ENCODE assay signal across 8 cellular contexts in genomic region chr17:38352245-38353083, GRCh38. TPM values are rescaled to one million over a fixed set of nuclear protein-coding genes. Genes with fewer than 3 reads are reported as not detected.
DNase-seq lines count a peak whose midpoint lies in the region; ATAC-seq and TF ChIP-seq lines count a peak whose summit lies in the region.

No MANE protein-coding gene starts in this region.

- H3K9me3 Mint-ChIP-seq in activated T-helper 17 cell treated with anti-CD3 and anti-CD28 coated beads, Interleukin-2, amount 50 U/mL, for 72 hours, result no peaks in the 10 kb centered on the region

- H3K27me3 Mint-ChIP-seq in activated T-helper 17 cell treated with anti-CD3 and anti-CD28 coated beads, Interleukin-2, amount 50 U/mL, for 72 hours, result no peaks in the 10 kb centered on the region

- WGBS in ovary, 3 donors, result 0% methylated on average over 54 to 72 of the region's 72 CpGs

- TF ChIP-seq CTCF in AG10803 (conservative IDR thresholded peaks at IDR 0.05; ENCODE audit: low read length) (no peak), ovary (IDR thresholded peaks at IDR 0.05) (no peak)

- H3K4me3 ChIP-seq in AG10803 (ENCODE audit: low read length), result peak overlapping the region; percentile 75
- peak overlapping the region; percentile 64 for H3K4me3 ChIP-seq in ovary

- TF ChIP-seq POLR2A in ovary (IDR thresholded peaks at IDR 0.05), result no peak

- peak; percentile 11 for ATAC-seq in GM19043 (IDR thresholded peaks at IDR 0.05; ENCODE audit: low read depth, unreplicated experiment)
- no peak for ATAC-seq in activated T-helper 17 cell treated with anti-CD3 and anti-CD28 coated beads, Interleukin-2, amount 50 U/mL, for 72 hours (replicated peaks)
- ATAC-seq in HG03457 (IDR thresholded peaks at IDR 0.05; ENCODE audit: unreplicated experiment), result no peak
- ATAC-seq in HG02885 (IDR thresholded peaks at IDR 0.05; ENCODE audit: poor library complexity, unreplicated experiment), result no peak

- DNase-seq in AG10803 (ENCODE audit: low read depth), result peak; percentile 17
- peak; percentile 32 for DNase-seq in M059J (ENCODE audit: low read depth)
- DNase-seq in cardiac septum (ENCODE audit: low spot score), result peak; percentile 85
- peak in 4 of 5 donors; percentile 29 to 52 (median 40) for DNase-seq in ovary

- peak overlapping the region; percentile 63 for H3K4me3 Mint-ChIP-seq in activated T-helper 17 cell treated with anti-CD3 and anti-CD28 coated beads, Interleukin-2, amount 50 U/mL, for 72 hours

- intact Hi-C loops in cardiac septum (cut with DNase I), result loop anchor here (10.0 kb wide), 2 partner anchors 132 to 312 kb away; no protein-coding TSS in a partner anchor
- intact Hi-C loops in ovary (cut with DNase I), result loop anchor here in 2 of 4 donors (10.0 kb wide), 2 partner anchors 62 to 402 kb away; partner anchors contain the start of gene PSMB3 (in 1 of the 2)

- TF ChIP-seq EP300 in ovary (IDR thresholded peaks at IDR 0.05), result no peak

- no peaks in the 10 kb centered on the region for H3K36me3 ChIP-seq in ovary

- H3K27me3 ChIP-seq in ovary, result no peaks in the 10 kb centered on the region

- peaks cover 11% of the 10 kb centered on the region for H3K4me1 ChIP-seq in ovary (ENCODE audit: insufficient read depth)

- no peaks in the 10 kb centered on the region for H3K9me3 ChIP-seq in ovary

- H3K27ac ChIP-seq in ovary, result peak overlapping the region; percentile 40 to 75

- peaks cover 34% of the 10 kb centered on the region for H3K4me1 Mint-ChIP-seq in activated T-helper 17 cell treated with anti-CD3 and anti-CD28 coated beads, Interleukin-2, amount 50 U/mL, for 72 hours

- no peak overlapping the region for H3K27ac Mint-ChIP-seq in activated T-helper 17 cell treated with anti-CD3 and anti-CD28 coated beads, Interleukin-2, amount 50 U/mL, for 72 hours

- H3K36me3 Mint-ChIP-seq in activated T-helper 17 cell treated with anti-CD3 and anti-CD28 coated beads, Interleukin-2, amount 50 U/mL, for 72 hours (ENCODE audit: low read depth), result no peaks in the 10 kb centered on the region

RNA-seq across cellular contexts. Expression of gene SOCS7, which starts 0.8 kb away (rescaled TPM):
- total RNA-seq in M059J (2014; rRNA removed; shearing (Covaris generic)), result 3.9 and 9.7 TPM in 2 replicates
- total RNA-seq in activated T-helper 17 cell treated with anti-CD3 and anti-CD28 coated beads, Interleukin-2, amount 50 U/mL, for 72 hours, result 10 to 100 TPM; 20.8 to 24.4 TPM
- total RNA-seq in cardiac septum (17.8 TPM), ovary (10 to 100 TPM; 12.8 to 23.8 (median 21.1) TPM)
- 10 to 100 TPM in 1 of 2 donors, 1 to 10 TPM in 1; 8.9 to 11.2 TPM for polyA plus RNA-seq in ovary

RNA-seq across cellular contexts. Expression of gene GPR179, which starts 8.7 kb away (rescaled TPM):
- not detected in 2 replicates for total RNA-seq in M059J (2014; rRNA removed; shearing (Covaris generic))
- total RNA-seq in activated T-helper 17 cell treated with anti-CD3 and anti-CD28 coated beads, Interleukin-2, amount 50 U/mL, for 72 hours, result under 1 TPM in 1 of 2 donors, not detected in 1; 0.26 TPM
- total RNA-seq in cardiac septum, result 0.16 TPM
- total RNA-seq in ovary, result under 1 TPM in 6 of 7 donors, not detected in 1; 0.05 to 0.15 (median 0.12) TPM
- under 1 TPM; 0.02 to 0.08 TPM for polyA plus RNA-seq in ovary

RNA-seq across cellular contexts. Expression of gene MRPL45, which starts 55.5 kb away (rescaled TPM):
- total RNA-seq in M059J (2014; rRNA removed; shearing (Covaris generic)), result 43.1 and 48.5 TPM in 2 replicates
- 10 to 100 TPM; 52.4 to 66.0 TPM for total RNA-seq in activated T-helper 17 cell treated with anti-CD3 and anti-CD28 coated beads, Interleukin-2, amount 50 U/mL, for 72 hours
- total RNA-seq in cardiac septum, result 26.3 TPM
- total RNA-seq in ovary, result 10 to 100 TPM; 24.5 to 40.8 (median 33.8) TPM
- polyA plus RNA-seq in ovary, result 10 to 100 TPM; 40.6 to 74.5 TPM

Comparison
In these comparisons a context has a peak if more than half of its experiments do, and no peak if none do; other contexts are left out.
1. DNase-seq: peak in every context shown above with its lines; median percentile 85 in cardiac septum; 40 in ovary; 32 in M059J; 17 in AG10803.